In genomic region chr5:56311306-56311904, GRCh38 we compare ENCODE assay signal across 22 cellular contexts.
"Had no signal": no experiment of that assay in that cellular context is flagged by ENCODE, and none has a peak within 500 bp of the region (broad histone marks: within the 10 kb centered on the region; RNA-seq: fewer than 3 reads in every experiment).

No MANE protein-coding gene starts in this region.

- H3K27ac Mint-ChIP-seq: activated naive CD4-positive, alpha-beta T cell treated with anti-CD3 and anti-CD28 coated beads for 36 hours; activated naive CD8-positive, alpha-beta T cell treated with anti-CD3 and anti-CD28 coated beads, Interleukin-2, amount 50 U/mL, for 24 hours; activated T-helper 2 cell treated with anti-CD3 and anti-CD28 coated beads, Interferon-gamma antibody, Interleukin-2, Interleukin-4, amounts not matched to agents 10 μg/mL and 5 μg/mL and 100 μg/mL, durations not matched to agents 14 hours and 24 hours and 36 hours; dendritic cell treated with granulocyte-macrophage colony-stimulating factor and Interleukin-4, amounts not matched to agents 40 ng/mL and 50 ng/mL, for 4 days; immature natural killer cell had no signal

- H3K9me3 ChIP-seq: ascending aorta had no signal

- ATAC-seq: activated CD4-positive, CD25-positive, alpha-beta regulatory T cell treated with anti-CD3 and anti-CD28 coated beads, Interleukin-2, amount 50 U/mL, for 24 hours; activated naive CD8-positive, alpha-beta T cell treated with anti-CD3 and anti-CD28 coated beads, Interleukin-2, amount 50 U/mL, for 24 hours; left colon; mucosa of descending colon; naive thymus-derived CD4-positive, alpha-beta T cell; stimulated activated naive CD8-positive, alpha-beta T cell treated with anti-CD3 and anti-CD28 coated beads, Interleukin-15, Interleukin-2, amounts not matched to agents 100 U/mL and 50 U/mL, for 24 hours had no signal

- DNase-seq: activated CD4-positive, alpha-beta T cell treated with anti-CD3 and anti-CD28 coated beads, Interleukin-2, amount 50 U/mL, for 4 hours; activated naive CD4-positive, alpha-beta T cell treated with anti-CD3 and anti-CD28 coated beads for 36 hours; activated naive CD8-positive, alpha-beta T cell treated with anti-CD3 and anti-CD28 coated beads, Interleukin-2, amount 50 U/mL, for 24 hours; activated T-cell treated with anti-CD3 and anti-CD28 coated beads, Interleukin-2, amount 50 U/mL, for 1 hour; effector memory CD4-positive, alpha-beta T cell; head of caudate nucleus; immature natural killer cell; left colon; mammary epithelial cell; mucosa of descending colon; naive thymus-derived CD4-positive, alpha-beta T cell; stimulated activated CD4-positive, alpha-beta T cell treated with anti-CD3 and anti-CD28 coated beads, Interleukin-15, amount 100 ng/mL, for 24 hours; stimulated activated CD4-positive, alpha-beta T cell treated with anti-CD3 and anti-CD28 coated beads, Interleukin-4, amount 100 ng/mL, for 1 hour; stimulated activated naive CD8-positive, alpha-beta T cell treated with anti-CD3 and anti-CD28 coated beads, Interleukin-15, Interleukin-2, amounts not matched to agents 100 U/mL and 50 U/mL, for 24 hours; SW 1271; T-helper 9 cell; transverse colon had no signal

- H3K27me3 Mint-ChIP-seq: activated naive CD8-positive, alpha-beta T cell treated with anti-CD3 and anti-CD28 coated beads, Interleukin-2, amount 50 U/mL, for 24 hours; naive thymus-derived CD4-positive, alpha-beta T cell had no signal

- H3K27ac ChIP-seq: ascending aorta, epithelial cell of prostate, transverse colon had no signal

- H3K27me3 ChIP-seq: ascending aorta, transverse colon had no signal

- H3K4me1 Mint-ChIP-seq: immature natural killer cell had no signal

- H3K36me3 Mint-ChIP-seq: immature natural killer cell had no signal

- H3K36me3 ChIP-seq: ascending aorta, transverse colon had no signal

- H3K9me3 Mint-ChIP-seq: immature natural killer cell had no signal

- H3K4me1 ChIP-seq: ascending aorta, transverse colon had no signal

- H3K4me3 ChIP-seq: ascending aorta, mucosa of descending colon, transverse colon had no signal

- H3K4me3 Mint-ChIP-seq: activated naive CD4-positive, alpha-beta T cell treated with anti-CD3 and anti-CD28 coated beads for 36 hours; activated naive CD8-positive, alpha-beta T cell treated with anti-CD3 and anti-CD28 coated beads, Interleukin-2, amount 50 U/mL, for 24 hours; dendritic cell treated with granulocyte-macrophage colony-stimulating factor and Interleukin-4, amounts not matched to agents 40 ng/mL and 50 ng/mL, for 4 days; immature natural killer cell; naive thymus-derived CD4-positive, alpha-beta T cell had no signal
